1 cellular context compared by ENCODE assay signal in the genomic region with DNA sequence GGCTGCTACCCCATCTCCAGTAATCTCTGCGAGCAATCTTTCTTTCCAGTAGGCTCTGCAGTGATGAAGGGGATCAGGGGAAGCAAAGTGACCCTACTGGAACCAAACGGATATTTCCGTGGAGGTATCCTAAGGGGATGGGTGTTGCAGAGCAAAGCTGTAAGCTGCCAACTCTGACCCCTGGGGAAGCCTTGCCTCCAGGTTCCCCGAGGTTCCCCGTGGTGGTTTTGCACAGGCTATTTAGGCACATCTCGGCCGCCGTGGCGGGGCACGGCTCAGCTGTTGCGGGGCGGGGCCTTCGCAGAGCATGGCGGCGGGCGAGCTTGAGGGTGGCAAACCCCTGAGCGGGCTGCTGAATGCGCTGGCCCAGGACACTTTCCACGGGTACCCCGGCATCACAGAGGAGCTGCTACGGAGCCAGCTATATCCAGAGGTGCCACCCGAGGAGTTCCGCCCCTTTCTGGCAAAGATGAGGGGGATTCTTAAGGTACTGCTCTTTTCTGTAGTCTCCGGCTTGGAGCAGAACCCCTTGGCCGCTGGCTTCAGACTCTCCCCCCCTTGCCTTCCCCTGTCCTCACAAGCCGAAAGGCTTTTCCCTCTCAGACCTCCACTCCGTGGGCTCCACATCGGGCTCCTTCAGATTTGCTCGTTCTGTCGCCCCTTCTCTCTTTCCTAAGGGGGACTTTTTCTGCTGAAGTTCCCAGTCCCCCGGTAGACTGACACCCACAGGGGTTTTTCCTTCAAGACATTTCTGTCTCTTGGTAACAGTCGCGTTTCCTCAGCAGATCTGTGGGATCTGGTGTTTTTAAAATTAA.
TF ChIP-seq lines count a peak whose summit lies in the region.

A gene (plus strand): TSS at position 303 of the 815 bp plus-strand sequence. CDS start 5 bp downstream, at position 308.

TF ChIP-seq in HepG2, 621 proteins besides CTCF, POLR2A, EP300 and RAD21 (continued from another document and continues in another):
- TF ChIP-seq, protein P1, sequence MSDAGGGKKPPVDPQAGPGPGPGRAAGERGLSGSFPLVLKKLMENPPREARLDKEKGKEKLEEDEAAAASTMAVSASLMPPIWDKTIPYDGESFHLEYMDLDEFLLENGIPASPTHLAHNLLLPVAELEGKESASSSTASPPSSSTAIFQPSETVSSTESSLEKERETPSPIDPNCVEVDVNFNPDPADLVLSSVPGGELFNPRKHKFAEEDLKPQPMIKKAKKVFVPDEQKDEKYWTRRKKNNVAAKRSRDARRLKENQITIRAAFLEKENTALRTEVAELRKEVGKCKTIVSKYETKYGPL (CRISPR knock-in tag; IDR thresholded peaks at IDR 0.05) = no peak
- TF ChIP-seq ZMYM4 (CRISPR knock-in tag; IDR thresholded peaks at IDR 0.05) (peak; percentile 98), ZNF274 (CRISPR knock-in tag; IDR thresholded peaks at IDR 0.05) (peak; percentile 75; the same call in 1 of the 2 replicates), ZNF343 (CRISPR knock-in tag; IDR thresholded peaks at IDR 0.05) (peak; percentile 94), ZNF652 (CRISPR knock-in tag; IDR thresholded peaks at IDR 0.05; ENCODE audit: borderline replicate concordance, low read depth) (no peak), RXRB (CRISPR knock-in tag; IDR thresholded peaks at IDR 0.05; ENCODE audit: borderline replicate concordance) (peak; percentile 78), DMAP1 (CRISPR knock-in tag; IDR thresholded peaks at IDR 0.05) (peak; percentile 84; the same call in 1 of the 2 replicates), IRX3 (CRISPR knock-in tag; IDR thresholded peaks at IDR 0.05; ENCODE audit: borderline replicate concordance, low read depth) (no peak), ZNF432 (CRISPR knock-in tag; IDR thresholded peaks at IDR 0.05; ENCODE audit: borderline replicate concordance) (no peak), TOE1 (CRISPR knock-in tag; IDR thresholded peaks at IDR 0.05) (0 out of 2 replicates have a peak, but pooled peaks have one; percentile 75), ZNF761 (CRISPR knock-in tag; conservative IDR thresholded peaks at IDR 0.05) (peak; percentile 96), ZNF713 (CRISPR knock-in tag; IDR thresholded peaks at IDR 0.05) (no peak), ZNF577 (CRISPR knock-in tag; IDR thresholded peaks at IDR 0.05; ENCODE audit: borderline replicate concordance, low read depth) (peak; percentile 68; the same call in 1 of the 2 replicates), NRL (CRISPR knock-in tag; IDR thresholded peaks at IDR 0.05; ENCODE audit: borderline replicate concordance) (peak; percentile 77; the same call in 1 of the 2 replicates), GATA4 (IDR thresholded peaks at IDR 0.05; ENCODE audit: borderline replicate concordance, low read depth) (no peak), FOXJ3 (CRISPR knock-in tag; IDR thresholded peaks at IDR 0.05; ENCODE audit: borderline replicate concordance) (peak; percentile 58; the same call in 1 of the 2 replicates), ZNF891 (CRISPR knock-in tag; IDR thresholded peaks at IDR 0.05) (peak; percentile 92), MED13 (CRISPR knock-in tag; IDR thresholded peaks at IDR 0.05) (no peak), PRMT3 (CRISPR knock-in tag; IDR thresholded peaks at IDR 0.05; ENCODE audit: borderline replicate concordance, low read depth) (no peak), NFKB2 (CRISPR knock-in tag; IDR thresholded peaks at IDR 0.05; ENCODE audit: borderline replicate concordance) (peak; percentile 91; the same call in 1 of the 2 replicates), ZNF124 (CRISPR knock-in tag; IDR thresholded peaks at IDR 0.05) (peak; percentile 68; the same call in 1 of the 2 replicates), KDM3A (CRISPR knock-in tag; IDR thresholded peaks at IDR 0.05; ENCODE audit: low read depth) (peak; percentile 93), ZNF24 (IDR thresholded peaks at IDR 0.05) (no peak), ZNF251 (CRISPR knock-in tag; IDR thresholded peaks at IDR 0.05) (no peak), TOPORS (CRISPR knock-in tag; IDR thresholded peaks at IDR 0.05) (peak; percentile 55; the same call in 1 of the 2 replicates), ZC3H13 (CRISPR knock-in tag; IDR thresholded peaks at IDR 0.05) (no peak), HHEX (CRISPR knock-in tag; IDR thresholded peaks at IDR 0.05) (peak; percentile 18; the same call in 1 of the 2 replicates), MAF1 (CRISPR knock-in tag; IDR thresholded peaks at IDR 0.05; ENCODE audit: borderline replicate concordance) (0 out of 2 replicates have a peak, but pooled peaks have one; percentile 63), ZBTB20 (CRISPR knock-in tag; IDR thresholded peaks at IDR 0.05; ENCODE audit: borderline replicate concordance, low read depth) (peak; percentile 84; the same call in 1 of the 2 replicates), PHB2 (IDR thresholded peaks at IDR 0.05; ENCODE audit: partially characterized antibody) (no peak), WIZ (CRISPR knock-in tag; IDR thresholded peaks at IDR 0.05) (no peak)
- TF ChIP-seq, protein P2, sequence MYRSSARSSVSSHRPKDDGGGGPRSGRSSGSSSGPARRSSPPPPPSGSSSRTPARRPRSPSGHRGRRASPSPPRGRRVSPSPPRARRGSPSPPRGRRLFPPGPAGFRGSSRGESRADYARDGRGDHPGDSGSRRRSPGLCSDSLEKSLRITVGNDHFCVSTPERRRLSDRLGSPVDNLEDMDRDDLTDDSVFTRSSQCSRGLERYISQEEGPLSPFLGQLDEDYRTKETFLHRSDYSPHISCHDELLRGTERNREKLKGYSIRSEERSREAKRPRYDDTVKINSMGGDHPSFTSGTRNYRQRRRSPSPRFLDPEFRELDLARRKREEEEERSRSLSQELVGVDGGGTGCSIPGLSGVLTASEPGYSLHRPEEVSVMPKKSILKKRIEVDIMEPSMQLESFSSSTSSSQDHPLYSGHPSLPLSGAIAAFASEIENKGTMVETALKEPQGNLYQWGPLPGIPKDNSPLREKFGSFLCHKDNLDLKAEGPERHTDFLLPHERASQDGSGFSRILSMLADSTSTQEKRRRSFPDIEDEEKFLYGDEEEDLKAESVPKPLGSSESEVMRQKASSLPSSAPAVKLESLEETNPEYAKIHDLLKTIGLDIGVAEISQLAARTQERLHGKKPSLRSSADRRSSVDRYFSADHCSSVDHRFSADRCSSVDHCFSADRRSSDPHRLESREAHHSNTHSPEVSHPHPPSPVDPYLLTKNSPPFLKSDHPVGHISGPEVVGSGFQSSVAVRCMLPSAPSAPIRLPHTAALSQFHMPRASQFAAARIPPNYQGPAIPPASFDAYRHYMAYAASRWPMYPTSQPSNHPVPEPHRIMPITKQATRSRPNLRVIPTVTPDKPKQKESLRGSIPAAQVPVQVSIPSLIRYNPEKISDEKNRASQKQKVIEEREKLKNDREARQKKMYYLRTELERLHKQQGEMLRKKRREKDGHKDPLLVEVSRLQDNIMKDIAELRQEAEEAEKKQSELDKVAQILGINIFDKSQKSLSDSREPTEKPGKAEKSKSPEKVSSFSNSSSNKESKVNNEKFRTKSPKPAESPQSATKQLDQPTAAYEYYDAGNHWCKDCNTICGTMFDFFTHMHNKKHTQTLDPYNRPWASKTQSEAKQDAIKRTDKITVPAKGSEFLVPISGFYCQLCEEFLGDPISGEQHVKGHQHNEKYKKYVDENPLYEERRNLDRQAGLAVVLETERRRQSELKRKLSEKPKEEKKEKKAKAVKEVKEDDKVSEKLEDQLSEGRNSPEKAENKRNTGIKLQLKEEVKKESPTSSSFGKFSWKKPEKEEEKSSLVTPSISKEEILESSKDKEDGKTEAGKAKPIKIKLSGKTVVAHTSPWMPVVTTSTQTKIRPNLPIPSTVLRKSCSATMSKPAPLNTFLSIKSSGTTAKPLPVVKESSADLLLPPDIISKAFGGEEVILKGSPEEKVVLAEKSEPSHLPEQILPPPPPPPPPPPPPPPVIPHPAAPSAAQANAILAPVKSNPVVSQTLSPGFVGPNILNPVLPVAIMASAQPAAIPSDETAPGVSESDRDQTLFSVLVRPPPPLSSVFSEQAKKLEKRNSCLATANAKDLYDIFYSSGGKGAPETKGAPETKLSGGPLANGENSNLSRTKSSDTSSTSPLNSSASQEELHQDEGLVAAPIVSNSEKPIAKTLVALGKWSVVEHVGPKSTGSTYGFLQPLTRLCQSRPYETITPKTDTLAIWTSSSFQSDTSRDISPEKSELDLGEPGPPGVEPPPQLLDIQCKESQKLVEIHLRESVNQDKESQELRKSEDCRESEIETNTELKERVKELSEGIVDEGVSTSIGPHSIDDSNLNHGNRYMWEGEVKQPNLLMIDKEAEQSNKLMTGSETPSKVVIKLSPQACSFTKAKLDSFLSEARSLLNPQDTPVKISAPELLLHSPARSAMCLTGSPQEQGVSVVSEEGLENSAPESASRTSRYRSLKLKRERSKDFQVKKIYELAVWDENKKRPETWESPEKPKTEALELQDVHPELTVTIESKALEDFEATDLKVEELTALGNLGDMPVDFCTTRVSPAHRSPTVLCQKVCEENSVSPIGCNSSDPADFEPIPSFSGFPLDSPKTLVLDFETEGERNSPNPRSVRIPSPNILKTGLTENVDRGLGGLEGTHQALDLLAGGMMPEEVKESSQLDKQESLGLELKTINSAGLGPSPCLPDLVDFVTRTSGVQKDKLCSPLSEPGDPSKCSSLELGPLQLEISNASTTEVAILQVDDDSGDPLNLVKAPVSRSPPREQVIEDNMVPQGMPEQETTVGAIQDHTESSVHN (CRISPR knock-in tag; IDR thresholded peaks at IDR 0.05) = no peak
- TF ChIP-seq, protein P3, sequence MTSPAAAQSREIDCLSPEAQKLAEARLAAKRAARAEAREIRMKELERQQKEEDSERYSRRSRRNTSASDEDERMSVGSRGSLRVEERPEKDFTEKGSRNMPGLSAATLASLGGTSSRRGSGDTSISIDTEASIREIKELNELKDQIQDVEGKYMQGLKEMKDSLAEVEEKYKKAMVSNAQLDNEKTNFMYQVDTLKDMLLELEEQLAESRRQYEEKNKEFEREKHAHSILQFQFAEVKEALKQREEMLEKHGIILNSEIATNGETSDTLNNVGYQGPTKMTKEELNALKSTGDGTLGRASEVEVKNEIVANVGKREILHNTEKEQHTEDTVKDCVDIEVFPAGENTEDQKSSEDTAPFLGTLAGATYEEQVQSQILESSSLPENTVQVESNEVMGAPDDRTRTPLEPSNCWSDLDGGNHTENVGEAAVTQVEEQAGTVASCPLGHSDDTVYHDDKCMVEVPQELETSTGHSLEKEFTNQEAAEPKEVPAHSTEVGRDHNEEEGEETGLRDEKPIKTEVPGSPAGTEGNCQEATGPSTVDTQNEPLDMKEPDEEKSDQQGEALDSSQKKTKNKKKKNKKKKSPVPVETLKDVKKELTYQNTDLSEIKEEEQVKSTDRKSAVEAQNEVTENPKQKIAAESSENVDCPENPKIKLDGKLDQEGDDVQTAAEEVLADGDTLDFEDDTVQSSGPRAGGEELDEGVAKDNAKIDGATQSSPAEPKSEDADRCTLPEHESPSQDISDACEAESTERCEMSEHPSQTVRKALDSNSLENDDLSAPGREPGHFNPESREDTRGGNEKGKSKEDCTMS (CRISPR knock-in tag; conservative IDR thresholded peaks at IDR 0.05) = no peak
- TF ChIP-seq, protein P4, sequence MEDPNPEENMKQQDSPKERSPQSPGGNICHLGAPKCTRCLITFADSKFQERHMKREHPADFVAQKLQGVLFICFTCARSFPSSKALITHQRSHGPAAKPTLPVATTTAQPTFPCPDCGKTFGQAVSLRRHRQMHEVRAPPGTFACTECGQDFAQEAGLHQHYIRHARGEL (CRISPR knock-in tag; IDR thresholded peaks at IDR 0.05) = peak; percentile 84
- TF ChIP-seq, protein P5, sequence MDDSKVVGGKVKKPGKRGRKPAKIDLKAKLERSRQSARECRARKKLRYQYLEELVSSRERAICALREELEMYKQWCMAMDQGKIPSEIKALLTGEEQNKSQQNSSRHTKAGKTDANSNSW (CRISPR knock-in tag; IDR thresholded peaks at IDR 0.05; ENCODE audit: borderline replicate concordance) = peak; percentile 52; the same call in 1 of the 2 replicates
- TF ChIP-seq, protein P6, sequence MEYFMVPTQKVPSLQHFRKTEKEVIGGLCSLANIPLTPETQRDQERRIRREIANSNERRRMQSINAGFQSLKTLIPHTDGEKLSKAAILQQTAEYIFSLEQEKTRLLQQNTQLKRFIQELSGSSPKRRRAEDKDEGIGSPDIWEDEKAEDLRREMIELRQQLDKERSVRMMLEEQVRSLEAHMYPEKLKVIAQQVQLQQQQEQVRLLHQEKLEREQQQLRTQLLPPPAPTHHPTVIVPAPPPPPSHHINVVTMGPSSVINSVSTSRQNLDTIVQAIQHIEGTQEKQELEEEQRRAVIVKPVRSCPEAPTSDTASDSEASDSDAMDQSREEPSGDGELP (IDR thresholded peaks at IDR 0.05; ENCODE audit: borderline replicate concordance, low read depth) = peak; percentile 100
- TF ChIP-seq, protein P7, sequence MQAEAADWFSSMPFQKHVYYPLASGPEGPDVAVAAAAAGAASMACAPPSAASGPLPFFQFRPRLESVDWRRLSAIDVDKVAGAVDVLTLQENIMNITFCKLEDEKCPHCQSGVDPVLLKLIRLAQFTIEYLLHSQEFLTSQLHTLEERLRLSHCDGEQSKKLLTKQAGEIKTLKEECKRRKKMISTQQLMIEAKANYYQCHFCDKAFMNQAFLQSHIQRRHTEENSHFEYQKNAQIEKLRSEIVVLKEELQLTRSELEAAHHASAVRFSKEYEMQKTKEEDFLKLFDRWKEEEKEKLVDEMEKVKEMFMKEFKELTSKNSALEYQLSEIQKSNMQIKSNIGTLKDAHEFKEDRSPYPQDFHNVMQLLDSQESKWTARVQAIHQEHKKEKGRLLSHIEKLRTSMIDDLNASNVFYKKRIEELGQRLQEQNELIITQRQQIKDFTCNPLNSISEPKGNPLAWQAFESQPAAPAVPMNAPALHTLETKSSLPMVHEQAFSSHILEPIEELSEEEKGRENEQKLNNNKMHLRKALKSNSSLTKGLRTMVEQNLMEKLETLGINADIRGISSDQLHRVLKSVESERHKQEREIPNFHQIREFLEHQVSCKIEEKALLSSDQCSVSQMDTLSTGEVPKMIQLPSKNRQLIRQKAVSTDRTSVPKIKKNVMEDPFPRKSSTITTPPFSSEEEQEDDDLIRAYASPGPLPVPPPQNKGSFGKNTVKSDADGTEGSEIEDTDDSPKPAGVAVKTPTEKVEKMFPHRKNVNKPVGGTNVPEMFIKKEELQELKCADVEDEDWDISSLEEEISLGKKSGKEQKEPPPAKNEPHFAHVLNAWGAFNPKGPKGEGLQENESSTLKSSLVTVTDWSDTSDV (CRISPR knock-in tag; IDR thresholded peaks at IDR 0.05) = no peak
- TF ChIP-seq, protein P8, sequence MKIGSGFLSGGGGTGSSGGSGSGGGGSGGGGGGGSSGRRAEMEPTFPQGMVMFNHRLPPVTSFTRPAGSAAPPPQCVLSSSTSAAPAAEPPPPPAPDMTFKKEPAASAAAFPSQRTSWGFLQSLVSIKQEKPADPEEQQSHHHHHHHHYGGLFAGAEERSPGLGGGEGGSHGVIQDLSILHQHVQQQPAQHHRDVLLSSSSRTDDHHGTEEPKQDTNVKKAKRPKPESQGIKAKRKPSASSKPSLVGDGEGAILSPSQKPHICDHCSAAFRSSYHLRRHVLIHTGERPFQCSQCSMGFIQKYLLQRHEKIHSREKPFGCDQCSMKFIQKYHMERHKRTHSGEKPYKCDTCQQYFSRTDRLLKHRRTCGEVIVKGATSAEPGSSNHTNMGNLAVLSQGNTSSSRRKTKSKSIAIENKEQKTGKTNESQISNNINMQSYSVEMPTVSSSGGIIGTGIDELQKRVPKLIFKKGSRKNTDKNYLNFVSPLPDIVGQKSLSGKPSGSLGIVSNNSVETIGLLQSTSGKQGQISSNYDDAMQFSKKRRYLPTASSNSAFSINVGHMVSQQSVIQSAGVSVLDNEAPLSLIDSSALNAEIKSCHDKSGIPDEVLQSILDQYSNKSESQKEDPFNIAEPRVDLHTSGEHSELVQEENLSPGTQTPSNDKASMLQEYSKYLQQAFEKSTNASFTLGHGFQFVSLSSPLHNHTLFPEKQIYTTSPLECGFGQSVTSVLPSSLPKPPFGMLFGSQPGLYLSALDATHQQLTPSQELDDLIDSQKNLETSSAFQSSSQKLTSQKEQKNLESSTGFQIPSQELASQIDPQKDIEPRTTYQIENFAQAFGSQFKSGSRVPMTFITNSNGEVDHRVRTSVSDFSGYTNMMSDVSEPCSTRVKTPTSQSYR (CRISPR knock-in tag; IDR thresholded peaks at IDR 0.05; ENCODE audit: borderline replicate concordance) = 0 out of 2 replicates have a peak, but pooled peaks have one; percentile 38
